8 cellular contexts compared by ENCODE assay signal in genomic region chr9:385818-386398, GRCh38.
DNase-seq lines count a peak whose midpoint lies in the region; ATAC-seq and TF ChIP-seq lines count a peak whose summit lies in the region.

No MANE protein-coding gene starts in this region.

- H3K4me1 ChIP-seq in HEK293 (ENCODE audit: control insufficient read depth, insufficient read depth, low read length), result no peaks in the 10 kb centered on the region

- H3K27ac ChIP-seq in HEK293 (ENCODE audit: extremely low read depth, low read depth, low read length), result no peak overlapping the region

- no peaks in the 10 kb centered on the region for H3K36me3 ChIP-seq in HEK293 (ENCODE audit: control insufficient read depth in 2 of 2, insufficient read depth in 1 of 2, low read length in 2 of 2)

- intact Hi-C loops in left ventricle myocardium superior (cut with micrococcal nuclease), result loop anchor here (5.0 to 10.0 kb wide), 2 partner anchors 161 to 419 kb away; no protein-coding TSS in a partner anchor

- CTCF ChIA-PET in HEK293 (lab: Yijun Ruan, JAX), result interaction anchor here (0.6 to 1.3 kb wide), 6 partner anchors 9 to 420 kb away, joined by 3 to 8 read pairs (median 4); no protein-coding TSS in a partner anchor

- no peak overlapping the region for H3K4me3 ChIP-seq in HEK293 (ENCODE audit: low read depth, low read length)
- no peak overlapping the region for H3K4me3 ChIP-seq in retinal pigment epithelial cell (ENCODE audit: low read length)

- TF ChIP-seq CTCF in HEK293 (tag by site-specific recombination; IDR thresholded peaks at IDR 0.05) (peak; percentile 49; the same call in 1 of the 2 replicates), retinal pigment epithelial cell (conservative IDR thresholded peaks at IDR 0.05; ENCODE audit: low read depth, low read length) (peak; percentile 98)

- POLR2A ChIA-PET in HEK293 (lab: Yijun Ruan, JAX), result no interaction called here

- ATAC-seq in left ventricle myocardium superior (peak; percentile 89), GM21447 (IDR thresholded peaks at IDR 0.05; ENCODE audit: unreplicated experiment) (no peak), HG02759 (IDR thresholded peaks at IDR 0.05; ENCODE audit: unreplicated experiment) (no peak)

- DNase-seq in COLO829 (ENCODE audit: low spot score) (peak; percentile 10), NCI-H526 (lab: John Stamatoyannopoulos, UW) (peak; percentile 34 to 74), amniotic epithelial cell (ENCODE audit: low read depth) (peak; percentile 51), left ventricle myocardium superior (no peak), retinal pigment epithelial cell (ENCODE audit: low read depth) (no peak)

- H3K9me3 ChIP-seq in HEK293 (ENCODE audit: control insufficient read depth, insufficient read depth, low read depth, low read length), result no peaks in the 10 kb centered on the region

TF ChIP-seq in HEK293, 187 proteins besides CTCF, POLR2A, EP300 and RAD21:
- TF ChIP-seq ZNF600 (tag by site-specific recombination; IDR thresholded peaks at IDR 0.05), result no peak
- TF ChIP-seq ZNF274 (IDR thresholded peaks at IDR 0.05; ENCODE audit: low read length), result no peak
- TF ChIP-seq ZNF274 (tag by site-specific recombination; IDR thresholded peaks at IDR 0.05; ENCODE audit: borderline replicate concordance), result no peak
- TF ChIP-seq ZNF629 (tag by site-specific recombination; IDR thresholded peaks at IDR 0.05), result no peak
- TF ChIP-seq ZNF785 (tag by site-specific recombination; IDR thresholded peaks at IDR 0.05), result no peak
- no peak for TF ChIP-seq ZBTB6 (tag by site-specific recombination; IDR thresholded peaks at IDR 0.05)
- TF ChIP-seq ZNF596 (tag by site-specific recombination; IDR thresholded peaks at IDR 0.05), result no peak
- no peak for TF ChIP-seq GLI2 (tag by site-specific recombination; IDR thresholded peaks at IDR 0.05; ENCODE audit: borderline replicate concordance, low read depth)
- TF ChIP-seq ZFP37 (tag by site-specific recombination; IDR thresholded peaks at IDR 0.05), result no peak
- TF ChIP-seq ZNF654 (tag by site-specific recombination; IDR thresholded peaks at IDR 0.05; ENCODE audit: low read depth), result peak; percentile 75
- peak; percentile 99 for TF ChIP-seq ZNF660 (tag by site-specific recombination; IDR thresholded peaks at IDR 0.05)

Comparison
In these comparisons a context has a peak if more than half of its experiments do, and no peak if none do; other contexts are left out.
1. DNase-seq: peak in COLO829 (single experiment), NCI-H526 (2 of 2) and amniotic epithelial cell (single experiment); none in left ventricle myocardium superior (single experiment) and retinal pigment epithelial cell (single experiment).